Comparison of ENCODE assay signal across 8 cellular contexts in genomic region chr22:38454361-38455062, GRCh38. TPM values are rescaled to one million over a fixed set of nuclear protein-coding genes. Genes with fewer than 3 reads are reported as not detected.
DNase-seq lines count a peak whose midpoint lies in the region; ATAC-seq lines count a peak whose summit lies in the region.
"Had no signal": no experiment of that assay in that cellular context is flagged by ENCODE, and none has a peak within 500 bp of the region (broad histone marks: within the 10 kb centered on the region; RNA-seq: fewer than 3 reads in every experiment).

No MANE protein-coding gene starts in this region.

- H3K27ac Mint-ChIP-seq in activated CD4-positive, alpha-beta memory T cell treated with anti-CD3 and anti-CD28 coated beads for 36 hours: no peak overlapping the region
- no peak overlapping the region for H3K27ac Mint-ChIP-seq in stimulated activated effector memory CD8-positive, alpha-beta T cell treated with anti-CD3 and anti-CD28 coated beads, Interleukin-12 subunit alpha, Interleukin-12 subunit beta, amount 100 ng/mL, for 72 hours

- intact Hi-C loops in activated CD4-positive, alpha-beta memory T cell treated with anti-CD3 and anti-CD28 coated beads for 36 hours (cut with micrococcal nuclease): no loop called here

- ATAC-seq in stimulated activated effector memory CD8-positive, alpha-beta T cell treated with anti-CD3 and anti-CD28 coated beads, Interleukin-12 subunit alpha, Interleukin-12 subunit beta, amount 100 ng/mL, for 72 hours: peak; percentile 34
- ATAC-seq in GM18519 (IDR thresholded peaks at IDR 0.05; ENCODE audit: low FRiP score, unreplicated experiment) (no peak), HG02678 (IDR thresholded peaks at IDR 0.05; ENCODE audit: unreplicated experiment) (no peak)

- H3K9me3 Mint-ChIP-seq in activated CD4-positive, alpha-beta memory T cell treated with anti-CD3 and anti-CD28 coated beads for 36 hours: no peaks in the 10 kb centered on the region
- H3K9me3 Mint-ChIP-seq in stimulated activated effector memory CD8-positive, alpha-beta T cell treated with anti-CD3 and anti-CD28 coated beads, Interleukin-12 subunit alpha, Interleukin-12 subunit beta, amount 100 ng/mL, for 72 hours: no peaks in the 10 kb centered on the region

- no peak overlapping the region for H3K27ac ChIP-seq in iPS DF 6.9 (ENCODE audit: low read length)

- H3K27me3 Mint-ChIP-seq in activated CD4-positive, alpha-beta memory T cell treated with anti-CD3 and anti-CD28 coated beads for 36 hours: peaks cover 73% of the 10 kb centered on the region

- peaks cover 9% of the 10 kb centered on the region for H3K4me1 Mint-ChIP-seq in activated CD4-positive, alpha-beta memory T cell treated with anti-CD3 and anti-CD28 coated beads for 36 hours (ENCODE audit: low read depth)
- H3K4me1 Mint-ChIP-seq in stimulated activated effector memory CD8-positive, alpha-beta T cell treated with anti-CD3 and anti-CD28 coated beads, Interleukin-12 subunit alpha, Interleukin-12 subunit beta, amount 100 ng/mL, for 72 hours: peaks cover 19% of the 10 kb centered on the region

- CTCF ChIA-PET in activated CD4-positive, alpha-beta memory T cell treated with anti-CD3 and anti-CD28 coated beads for 36 hours (lab: Charles Lee): no interaction called here

- DNase-seq in H7 (peak; percentile 86), iPS DF 6.9 (ENCODE audit: low read depth, low spot score) (no peak), NCI-H2029 treated with DMSO at 0.1 percent for 48 hours (lab: John Stamatoyannopoulos, UW) (no peak)
- peak; percentile 17 for DNase-seq in activated CD4-positive, alpha-beta memory T cell treated with anti-CD3 and anti-CD28 coated beads for 36 hours
- DNase-seq in stimulated activated effector memory CD8-positive, alpha-beta T cell treated with anti-CD3 and anti-CD28 coated beads, Interleukin-12 subunit alpha, Interleukin-12 subunit beta, amount 100 ng/mL, for 72 hours (ENCODE audit: low spot score in 2 of 2): no peak

- no CpG with 5 or more reads among the region's 64 CpGs for WGBS in iPS DF 6.9 (ENCODE audit: insufficient coverage, insufficient read length)

- H3K9me3 ChIP-seq in iPS DF 6.9 (ENCODE audit: control insufficient read depth, insufficient read depth, low read length): no peaks in the 10 kb centered on the region

- POLR2A ChIA-PET in activated CD4-positive, alpha-beta memory T cell treated with anti-CD3 and anti-CD28 coated beads for 36 hours (lab: Charles Lee): no interaction called here

- H3K4me3 Mint-ChIP-seq in activated CD4-positive, alpha-beta memory T cell treated with anti-CD3 and anti-CD28 coated beads for 36 hours: peak overlapping the region; percentile 68
- peak overlapping the region; percentile 55 for H3K4me3 Mint-ChIP-seq in stimulated activated effector memory CD8-positive, alpha-beta T cell treated with anti-CD3 and anti-CD28 coated beads, Interleukin-12 subunit alpha, Interleukin-12 subunit beta, amount 100 ng/mL, for 72 hours

- H3K4me1 ChIP-seq in iPS DF 6.9 (ENCODE audit: control insufficient read depth, insufficient read depth, low read length): no peaks in the 10 kb centered on the region

- H3K4me3 ChIP-seq in H7 (ENCODE audit: insufficient read depth, low read depth, low read length): peak overlapping the region; percentile 44
- peak overlapping the region; percentile 36; the same call in 1 of the 2 replicates for H3K4me3 ChIP-seq in iPS DF 6.9 (ENCODE audit: low read length)

- peaks cover 47% of the 10 kb centered on the region for H3K27me3 ChIP-seq in H7 (ENCODE audit: control insufficient read depth, insufficient read depth, low read length)
- H3K27me3 ChIP-seq in iPS DF 6.9 (ENCODE audit: control insufficient read depth, insufficient read depth, low read length): peaks cover 15% of the 10 kb centered on the region

- H3K36me3 Mint-ChIP-seq in activated CD4-positive, alpha-beta memory T cell treated with anti-CD3 and anti-CD28 coated beads for 36 hours: no peaks in the 10 kb centered on the region
- no peaks in the 10 kb centered on the region for H3K36me3 Mint-ChIP-seq in stimulated activated effector memory CD8-positive, alpha-beta T cell treated with anti-CD3 and anti-CD28 coated beads, Interleukin-12 subunit alpha, Interleukin-12 subunit beta, amount 100 ng/mL, for 72 hours

- H3K36me3 ChIP-seq in H7 (replicated peaks; ENCODE audit: control insufficient read depth, insufficient read depth, low read length): no peaks in the 10 kb centered on the region
- H3K36me3 ChIP-seq in iPS DF 6.9 (ENCODE audit: control insufficient read depth, insufficient read depth, low read length): no peaks in the 10 kb centered on the region; the same call in 1 of the 2 replicates

RNA-seq across cellular contexts. Expression of gene KCNJ4, which starts 0.5 kb away (rescaled TPM):
- total RNA-seq in H7 (2014; rRNA removed; shearing (Covaris generic)): 3.4 and 5.9 TPM in 2 replicates
- total RNA-seq in activated CD4-positive, alpha-beta memory T cell treated with anti-CD3 and anti-CD28 coated beads for 36 hours: not detected
- total RNA-seq: activated CD8-positive, alpha-beta memory T cell treated with anti-CD3 and anti-CD28 coated beads for 36 hours had no signal

RNA-seq across cellular contexts. Expression of gene KDELR3, which starts 13.4 kb away (rescaled TPM):
- 4.5 and 8.2 TPM in 2 replicates for total RNA-seq in H7 (2014; rRNA removed; shearing (Covaris generic))
- total RNA-seq in activated CD4-positive, alpha-beta memory T cell treated with anti-CD3 and anti-CD28 coated beads for 36 hours: under 1 TPM; 0.94 to 0.97 TPM

RNA-seq across cellular contexts. Expression of gene DDX17, which starts 51.6 kb away (rescaled TPM):
- 257 and 288 TPM in 2 replicates for total RNA-seq in H7 (2014; rRNA removed; shearing (Covaris generic))
- total RNA-seq in activated CD4-positive, alpha-beta memory T cell treated with anti-CD3 and anti-CD28 coated beads for 36 hours: 100 to 1,000 TPM; 353 to 358 TPM

Comparison
In these comparisons a context has a peak if more than half of its experiments do, and no peak if none do; other contexts are left out.
1. DNase-seq: peak in H7 (single experiment) and activated CD4-positive, alpha-beta memory T cell treated with anti-CD3 and anti-CD28 coated beads for 36 hours (single experiment); none in iPS DF 6.9 (single experiment), stimulated activated effector memory CD8-positive, alpha-beta T cell treated with anti-CD3 and anti-CD28 coated beads, Interleukin-12 subunit alpha, Interleukin-12 subunit beta, amount 100 ng/mL, for 72 hours (0 of 2) and NCI-H2029 treated with DMSO at 0.1 percent for 48 hours (single experiment).